In genomic region chr1:32818804-32819541, GRCh38 we compare ENCODE assay signal across 8 cellular contexts. TPM values are rescaled to one million over a fixed set of nuclear protein-coding genes. Genes with fewer than 3 reads are reported as not detected.
A peak's percentile ranks its signal among the peaks of the same experiment; 100 is the strongest.
DNase-seq lines count a peak whose midpoint lies in the region; ATAC-seq and TF ChIP-seq lines count a peak whose summit lies in the region.

No MANE protein-coding gene starts in this region.

- H3K9me3 ChIP-seq in BLaER1 treated with 17β-estradiol and CSF1 and Interleukin-3, amounts not matched to agents 10 nM and 100 nM (replicated peaks in 1 of 11), result no peaks in the 10 kb centered on the region
- no peaks in the 10 kb centered on the region for H3K9me3 ChIP-seq in HUES48 (ENCODE audit: control insufficient read depth, insufficient read depth, low read length)
- no peaks in the 10 kb centered on the region for H3K9me3 ChIP-seq in liver (ENCODE audit: control insufficient read depth in 4 of 4, low read length in 3 of 4)
- no peaks in the 10 kb centered on the region for H3K9me3 ChIP-seq in uterus

- TF ChIP-seq POLR2A in uterus (IDR thresholded peaks at IDR 0.05), result no peak

- no peak for DNase-seq in activated naive CD4-positive, alpha-beta T cell treated with anti-CD3 and anti-CD28 coated beads, Interleukin-2, amount 50 U/mL, for 72 hours (ENCODE audit: low spot score in 2 of 2)
- no peak for DNase-seq in uterus
- no peak for DNase-seq in ureter (ENCODE audit: low spot score)
- DNase-seq in superior temporal gyrus (ENCODE audit: extremely low spot score), result no peak

- H3K4me3 ChIP-seq in BLaER1 treated with 17β-estradiol and CSF1 and Interleukin-3, amounts not matched to agents 10 nM and 100 nM, result peak overlapping the region; percentile 82 to 99 (median 90)
- H3K4me3 ChIP-seq in HUES48 (ENCODE audit: low read depth, low read length) (peak overlapping the region; percentile 84), liver (ENCODE audit: low read depth in 1 of 3, low read length in 3 of 3) (peak overlapping the region in 1 of 3 donors; percentile 84), uterus (peak overlapping the region in 1 of 2 donors; percentile 83)

- intact Hi-C loops in uterus (cut with DNase I; ENCODE audit: low total_unique reads), result no loop called here

- H3K9ac ChIP-seq in BLaER1 treated with 17β-estradiol and CSF1 and Interleukin-3, amounts not matched to agents 10 nM and 100 nM, result peak overlapping the region; percentile 95 to 99 (median 99)
- H3K9ac ChIP-seq in HUES48 (ENCODE audit: low read depth, low read length) (peak overlapping the region; percentile 93), liver (ENCODE audit: low read depth in 1 of 2, low read length in 2 of 2) (peak overlapping the region; percentile 21 to 91)

- H3K27ac Mint-ChIP-seq in activated naive CD4-positive, alpha-beta T cell treated with anti-CD3 and anti-CD28 coated beads, Interleukin-2, amount 50 U/mL, for 72 hours, result peak overlapping the region; percentile 86 to 99

- peak overlapping the region in 10 of 11 experiments; percentile 97 to 100 (median 99); a peak in 19 of 22 replicates for H3K27ac ChIP-seq in BLaER1 treated with 17β-estradiol and CSF1 and Interleukin-3, amounts not matched to agents 10 nM and 100 nM
- peak overlapping the region; percentile 99 for H3K27ac ChIP-seq in HUES48 (ENCODE audit: low read depth, low read length)
- peak overlapping the region; percentile 85 to 97 for H3K27ac ChIP-seq in liver (ENCODE audit: low read depth in 1 of 2, low read length in 2 of 2)
- H3K27ac ChIP-seq in uterus, result peak overlapping the region; percentile 95

- H3K9me3 Mint-ChIP-seq in activated naive CD4-positive, alpha-beta T cell treated with anti-CD3 and anti-CD28 coated beads, Interleukin-2, amount 50 U/mL, for 72 hours, result no peaks in the 10 kb centered on the region

- peaks cover 8 to 35% (median 24%) of the 10 kb centered on the region in 11 experiments for H3K36me3 ChIP-seq in BLaER1 treated with 17β-estradiol and CSF1 and Interleukin-3, amounts not matched to agents 10 nM and 100 nM
- peaks cover 15% of the 10 kb centered on the region for H3K36me3 ChIP-seq in HUES48 (ENCODE audit: control insufficient read depth, insufficient read depth, low read length)
- H3K36me3 ChIP-seq in liver (ENCODE audit: control insufficient read depth in 4 of 4, insufficient read depth in 3 of 4, low read depth in 1 of 4, low read length in 3 of 4), result no peaks in the 10 kb centered on the region
- no peaks in the 10 kb centered on the region for H3K36me3 ChIP-seq in uterus

- TF ChIP-seq CTCF in liver (IDR thresholded peaks at IDR 0.05; ENCODE audit: low read depth, low read length, missing input control), result no peak
- TF ChIP-seq CTCF in uterus (IDR thresholded peaks at IDR 0.05), result no peak

- H4K20me1 ChIP-seq in BLaER1 treated with 17β-estradiol and CSF1 and Interleukin-3, amounts not matched to agents 10 nM and 100 nM, result peaks cover 6 to 47% (median 18%) of the 10 kb centered on the region in 11 experiments; a peak in 19 of 22 replicates

- peak; percentile 48 for ATAC-seq in GM18868 (IDR thresholded peaks at IDR 0.05; ENCODE audit: unreplicated experiment)
- no peak for ATAC-seq in activated naive CD4-positive, alpha-beta T cell treated with anti-CD3 and anti-CD28 coated beads, Interleukin-2, amount 50 U/mL, for 72 hours

- peaks cover 37 to 58% (median 48%) of the 10 kb centered on the region in 10 experiments for H3K4me1 ChIP-seq in BLaER1 treated with 17β-estradiol and CSF1 and Interleukin-3, amounts not matched to agents 10 nM and 100 nM
- peaks cover 7% of the 10 kb centered on the region for H3K4me1 ChIP-seq in HUES48 (ENCODE audit: control insufficient read depth, insufficient read depth, low read length)
- H3K4me1 ChIP-seq in liver (ENCODE audit: control insufficient read depth in 4 of 4, insufficient read depth in 4 of 4, low read length in 3 of 4), result peaks cover 0 to 28% (median 18%) of the 10 kb centered on the region in 4 donors
- no peaks in the 10 kb centered on the region for H3K4me1 ChIP-seq in uterus

- WGBS in liver, result 70% methylated on average over 11 of the region's 11 CpGs

- peak overlapping the region; percentile 81 to 98 (median 91) for H3K4me2 ChIP-seq in BLaER1 treated with 17β-estradiol and CSF1 and Interleukin-3, amounts not matched to agents 10 nM and 100 nM

- H3K27me3 ChIP-seq in BLaER1 treated with 17β-estradiol and CSF1 and Interleukin-3, amounts not matched to agents 10 nM and 100 nM, result no peaks in the 10 kb centered on the region
- no peaks in the 10 kb centered on the region for H3K27me3 ChIP-seq in HUES48 (ENCODE audit: control insufficient read depth, insufficient read depth, low read length)
- H3K27me3 ChIP-seq in liver (ENCODE audit: control insufficient read depth in 4 of 4, insufficient read depth in 4 of 4, low read length in 3 of 4), result no peaks in the 10 kb centered on the region
- H3K27me3 ChIP-seq in uterus, result no peaks in the 10 kb centered on the region

- no peak for TF ChIP-seq RAD21 in liver (IDR thresholded peaks at IDR 0.05)

- peaks cover 25 to 30% of the 10 kb centered on the region in 2 donors for H3K36me3 Mint-ChIP-seq in activated naive CD4-positive, alpha-beta T cell treated with anti-CD3 and anti-CD28 coated beads, Interleukin-2, amount 50 U/mL, for 72 hours

TF ChIP-seq in liver, 16 proteins besides CTCF, POLR2A, EP300 and RAD21:
- TF ChIP-seq SP1 (IDR thresholded peaks at IDR 0.05) (no peak), YY1 (IDR thresholded peaks at IDR 0.05) (no peak), FOXA1 (IDR thresholded peaks at IDR 0.05) (no peak), HNF4G (IDR thresholded peaks at IDR 0.05) (no peak), NR2F2 (IDR thresholded peaks at IDR 0.05) (no peak), MAX (IDR thresholded peaks at IDR 0.05) (no peak), REST (IDR thresholded peaks at IDR 0.05) (no peak), TAF1 (conservative IDR thresholded peaks at IDR 0.05) (no peak), FOXA2 (IDR thresholded peaks at IDR 0.05) (no peak), ATF3 (IDR thresholded peaks at IDR 0.05) (no peak), ZBTB33 (IDR thresholded peaks at IDR 0.05) (no peak)

RNA-seq across cellular contexts. Expression of gene S100PBP, which starts 1.5 kb away (rescaled TPM):
- total RNA-seq in activated naive CD4-positive, alpha-beta T cell treated with anti-CD3 and anti-CD28 coated beads, Interleukin-2, amount 50 U/mL, for 72 hours, result 10 to 100 TPM; 41.5 to 73.0 TPM
- 10 to 100 TPM; 15.8 to 24.8 TPM for total RNA-seq in liver
- 1 to 10 TPM; 1.9 to 6.4 TPM for polyA plus RNA-seq in liver
- 100 to 1,000 TPM in 1 of 4 donors, 10 to 100 TPM in 3; 50.2 to 168 (median 76.4) TPM for total RNA-seq in uterus
- 41.0 TPM for total RNA-seq in ureter

RNA-seq across cellular contexts. Expression of gene YARS1, which starts 1.8 kb away (rescaled TPM):
- 100 to 1,000 TPM; 217 to 236 TPM for total RNA-seq in activated naive CD4-positive, alpha-beta T cell treated with anti-CD3 and anti-CD28 coated beads, Interleukin-2, amount 50 U/mL, for 72 hours
- total RNA-seq in liver (10 to 100 TPM; 31.6 to 94.0 TPM), uterus (10 to 100 TPM; 15.9 to 67.7 (median 30.4) TPM), ureter (205 TPM)
- 10 to 100 TPM; 39.3 to 65.8 TPM for polyA plus RNA-seq in liver

RNA-seq across cellular contexts. Expression of gene FNDC5, which starts 51.7 kb away (rescaled TPM):
- not detected for total RNA-seq in activated naive CD4-positive, alpha-beta T cell treated with anti-CD3 and anti-CD28 coated beads, Interleukin-2, amount 50 U/mL, for 72 hours
- total RNA-seq in liver (10 to 100 TPM in 1 of 2 donors, 1 to 10 TPM in 1; 2.5 to 10.5 TPM), uterus (10 to 100 TPM in 1 of 4 donors, 1 to 10 TPM in 2, not detected in 1; 1.2 to 71.1 (median 3.7) TPM), ureter (1.7 TPM)
- 1 to 10 TPM in 1 of 2 donors, under 1 TPM in 1; 0.43 to 1.5 TPM for polyA plus RNA-seq in liver
